39 cellular contexts compared by ENCODE assay signal in genomic region chrX:94162971-94163370, GRCh38.
"Had no signal": no experiment of that assay in that cellular context is flagged by ENCODE, and none has a peak within 500 bp of the region (broad histone marks: within the 10 kb centered on the region; RNA-seq: fewer than 3 reads in every experiment).

No MANE protein-coding gene starts in this region.

- H3K4me1 Mint-ChIP-seq: activated naive CD4-positive, alpha-beta T cell treated with anti-CD3 and anti-CD28 coated beads, Interleukin-2, amount 10 ng/mL, durations not matched to agents 7 days and 5 days; activated naive CD4-positive, alpha-beta T cell treated with anti-CD3 and anti-CD28 coated beads, Interleukin-2, amount 50 U/mL, for 24 hours; activated naive CD8-positive, alpha-beta T cell treated with anti-CD3 and anti-CD28 coated beads for 36 hours; activated naive CD8-positive, alpha-beta T cell treated with anti-CD3 and anti-CD28 coated beads, Interleukin-2, amount 10 ng/mL, durations not matched to agents 7 days and 5 days; activated naive CD8-positive, alpha-beta T cell treated with anti-CD3 and anti-CD28 coated beads, Interleukin-2, amount 50 U/mL, for 24 hours; activated T-helper 17 cell treated with anti-CD3 and anti-CD28 coated beads, Interleukin-2, amount 50 U/mL, for 72 hours; brain; central memory CD8-positive, alpha-beta T cell had no signal

- H3K9me3 ChIP-seq: adrenal gland, ascending aorta, body of pancreas, breast epithelium had no signal

- H3K4me1 ChIP-seq: adrenal gland, ascending aorta, body of pancreas, breast epithelium had no signal

- H3K27me3 ChIP-seq: adrenal gland, ascending aorta, body of pancreas, brain microvascular endothelial cell, cardiac muscle cell had no signal

- H3K4me3 Mint-ChIP-seq: activated naive CD4-positive, alpha-beta T cell treated with anti-CD3 and anti-CD28 coated beads for 36 hours; activated naive CD4-positive, alpha-beta T cell treated with anti-CD3 and anti-CD28 coated beads, Interleukin-2, amount 10 ng/mL, durations not matched to agents 7 days and 5 days; activated naive CD4-positive, alpha-beta T cell treated with anti-CD3 and anti-CD28 coated beads, Interleukin-2, amount 50 U/mL, for 24 hours; activated naive CD8-positive, alpha-beta T cell; activated naive CD8-positive, alpha-beta T cell treated with anti-CD3 and anti-CD28 coated beads for 36 hours; activated naive CD8-positive, alpha-beta T cell treated with anti-CD3 and anti-CD28 coated beads, Interleukin-2, amount 10 ng/mL, durations not matched to agents 7 days and 5 days; activated naive CD8-positive, alpha-beta T cell treated with anti-CD3 and anti-CD28 coated beads, Interleukin-2, amount 50 U/mL, for 24 hours; activated T-cell treated with anti-CD3 and anti-CD28 coated beads, Interleukin-2, amount 50 U/mL, for 24 hours; activated T-cell treated with anti-CD3 and anti-CD28 coated beads, Interleukin-2, amount 50 U/mL, for 4 hours; activated T-cell treated with anti-CD3 and anti-CD28 coated beads, Interleukin-2, amount 50 U/mL, for 72 hours; activated T-helper 1 cell treated with anti-CD3 and anti-CD28 coated beads, Interleukin-12 subunit alpha, Interleukin-12 subunit beta, Interleukin-2, Interleukin-4 antibody, amounts not matched to agents 30 ng/mL and 10 ng/mL and 1 ng/mL, durations not matched to agents 14 hours and 24 hours and 36 hours; activated T-helper 17 cell treated with anti-CD3 and anti-CD28 coated beads, Interleukin-2, amount 50 U/mL, for 72 hours; brain; central memory CD8-positive, alpha-beta T cell had no signal

- H3K4me3 ChIP-seq: adrenal gland, ascending aorta, body of pancreas, breast epithelium, cardiac muscle cell had no signal

- H3K27me3 Mint-ChIP-seq: activated naive CD4-positive, alpha-beta T cell treated with anti-CD3 and anti-CD28 coated beads, Interleukin-2, amount 10 ng/mL, durations not matched to agents 7 days and 5 days; activated naive CD4-positive, alpha-beta T cell treated with anti-CD3 and anti-CD28 coated beads, Interleukin-2, amount 50 U/mL, for 24 hours; activated naive CD8-positive, alpha-beta T cell; activated naive CD8-positive, alpha-beta T cell treated with anti-CD3 and anti-CD28 coated beads for 36 hours; activated naive CD8-positive, alpha-beta T cell treated with anti-CD3 and anti-CD28 coated beads, Interleukin-2, amount 10 ng/mL, durations not matched to agents 7 days and 5 days; activated naive CD8-positive, alpha-beta T cell treated with anti-CD3 and anti-CD28 coated beads, Interleukin-2, amount 50 U/mL, for 24 hours; activated T-helper 17 cell treated with anti-CD3 and anti-CD28 coated beads, Interleukin-2, amount 50 U/mL, for 72 hours; central memory CD8-positive, alpha-beta T cell had no signal

- H3K9me3 Mint-ChIP-seq: activated naive CD4-positive, alpha-beta T cell treated with anti-CD3 and anti-CD28 coated beads for 36 hours; activated naive CD4-positive, alpha-beta T cell treated with anti-CD3 and anti-CD28 coated beads, Interleukin-2, amount 10 ng/mL, durations not matched to agents 7 days and 5 days; activated naive CD4-positive, alpha-beta T cell treated with anti-CD3 and anti-CD28 coated beads, Interleukin-2, amount 50 U/mL, for 24 hours; activated naive CD8-positive, alpha-beta T cell treated with anti-CD3 and anti-CD28 coated beads for 36 hours; activated naive CD8-positive, alpha-beta T cell treated with anti-CD3 and anti-CD28 coated beads, Interleukin-2, amount 10 ng/mL, durations not matched to agents 7 days and 5 days; activated naive CD8-positive, alpha-beta T cell treated with anti-CD3 and anti-CD28 coated beads, Interleukin-2, amount 50 U/mL, for 24 hours; activated T-cell treated with anti-CD3 and anti-CD28 coated beads, Interleukin-2, amount 50 U/mL, for 24 hours; activated T-cell treated with anti-CD3 and anti-CD28 coated beads, Interleukin-2, amount 50 U/mL, for 4 hours; activated T-helper 1 cell treated with anti-CD3 and anti-CD28 coated beads, Interleukin-12 subunit alpha, Interleukin-12 subunit beta, Interleukin-2, Interleukin-4 antibody, amounts not matched to agents 30 ng/mL and 10 ng/mL and 1 ng/mL, durations not matched to agents 14 hours and 24 hours and 36 hours; brain had no signal

- H3K36me3 Mint-ChIP-seq: activated naive CD4-positive, alpha-beta T cell treated with anti-CD3 and anti-CD28 coated beads, Interleukin-2, amount 10 ng/mL, durations not matched to agents 7 days and 5 days; activated naive CD4-positive, alpha-beta T cell treated with anti-CD3 and anti-CD28 coated beads, Interleukin-2, amount 50 U/mL, for 24 hours; activated naive CD4-positive, alpha-beta T cell treated with anti-CD3 and anti-CD28 coated beads, Interleukin-2, amount 50 U/mL, for 72 hours; activated naive CD8-positive, alpha-beta T cell; activated naive CD8-positive, alpha-beta T cell treated with anti-CD3 and anti-CD28 coated beads for 36 hours; activated naive CD8-positive, alpha-beta T cell treated with anti-CD3 and anti-CD28 coated beads, Interleukin-2, amount 10 ng/mL, durations not matched to agents 7 days and 5 days; brain had no signal

- FAIRE-seq: bronchial epithelial cell had no signal

- H3K27ac ChIP-seq: adrenal gland, ascending aorta, body of pancreas, brain microvascular endothelial cell, breast epithelium, cardiac muscle cell had no signal

- H3K36me3 ChIP-seq: adrenal gland, ascending aorta, brain microvascular endothelial cell, breast epithelium, cardiac muscle cell had no signal

- ATAC-seq: activated naive CD4-positive, alpha-beta T cell treated with anti-CD3 and anti-CD28 coated beads, Interleukin-2, amount 50 U/mL, for 72 hours; activated naive CD8-positive, alpha-beta T cell treated with anti-CD3 and anti-CD28 coated beads, Interleukin-2, amount 50 U/mL, for 24 hours; activated T-cell treated with anti-CD3 and anti-CD28 coated beads, Interleukin-2, amount 50 U/mL, for 4 hours; activated T-cell treated with anti-CD3 and anti-CD28 coated beads, Interleukin-2, amount 50 U/mL, for 72 hours; activated T-helper 17 cell treated with anti-CD3 and anti-CD28 coated beads, Interleukin-2, amount 50 U/mL, for 72 hours; body of pancreas had no signal

- H3K27ac Mint-ChIP-seq: activated naive CD4-positive, alpha-beta T cell treated with anti-CD3 and anti-CD28 coated beads for 36 hours; activated naive CD4-positive, alpha-beta T cell treated with anti-CD3 and anti-CD28 coated beads, Interleukin-2, amount 10 ng/mL, durations not matched to agents 7 days and 5 days; activated naive CD4-positive, alpha-beta T cell treated with anti-CD3 and anti-CD28 coated beads, Interleukin-2, amount 50 U/mL, for 24 hours; activated naive CD4-positive, alpha-beta T cell treated with anti-CD3 and anti-CD28 coated beads, Interleukin-2, amount 50 U/mL, for 72 hours; activated naive CD8-positive, alpha-beta T cell; activated naive CD8-positive, alpha-beta T cell treated with anti-CD3 and anti-CD28 coated beads for 36 hours; activated naive CD8-positive, alpha-beta T cell treated with anti-CD3 and anti-CD28 coated beads, Interleukin-2, amount 10 ng/mL, durations not matched to agents 7 days and 5 days; activated naive CD8-positive, alpha-beta T cell treated with anti-CD3 and anti-CD28 coated beads, Interleukin-2, amount 50 U/mL, for 24 hours; activated T-cell treated with anti-CD3 and anti-CD28 coated beads, Interleukin-2, amount 50 U/mL, for 24 hours; activated T-cell treated with anti-CD3 and anti-CD28 coated beads, Interleukin-2, amount 50 U/mL, for 72 hours; activated T-helper 1 cell treated with anti-CD3 and anti-CD28 coated beads, Interleukin-12 subunit alpha, Interleukin-12 subunit beta, Interleukin-2, Interleukin-4 antibody, amounts not matched to agents 30 ng/mL and 10 ng/mL and 1 ng/mL, durations not matched to agents 14 hours and 24 hours and 36 hours; activated T-helper 17 cell treated with anti-CD3 and anti-CD28 coated beads, Interleukin-2, amount 50 U/mL, for 72 hours; activated T-helper 2 cell treated with anti-CD3 and anti-CD28 coated beads, Interferon-gamma antibody, Interleukin-2, Interleukin-4, amounts not matched to agents 10 μg/mL and 5 μg/mL and 100 μg/mL, durations not matched to agents 14 hours and 24 hours and 36 hours; brain had no signal

- DNase-seq: activated effector memory CD4-positive, alpha-beta T cell treated with anti-CD3 and anti-CD28 coated beads, Interleukin-2, amount 50 U/mL, for 16 hours; activated effector memory CD4-positive, alpha-beta T cell treated with Interleukin-2 at 50 U/mL for 16 hours; activated gamma-delta T cell; activated gamma-delta T cell treated with Interleukin-2 at 50 U/mL for 16 hours; activated naive CD4-positive, alpha-beta T cell; activated naive CD4-positive, alpha-beta T cell treated with anti-CD3 and anti-CD28 coated beads for 36 hours; activated naive CD4-positive, alpha-beta T cell treated with anti-CD3 and anti-CD28 coated beads, Interleukin-2, amount 10 ng/mL, durations not matched to agents 7 days and 5 days; activated naive CD4-positive, alpha-beta T cell treated with anti-CD3 and anti-CD28 coated beads, Interleukin-2, amount 50 U/mL, for 16 hours; activated naive CD4-positive, alpha-beta T cell treated with Interleukin-2 at 50 U/mL for 16 hours; activated naive CD8-positive, alpha-beta T cell treated with anti-CD3 and anti-CD28 coated beads for 36 hours; activated naive CD8-positive, alpha-beta T cell treated with anti-CD3 and anti-CD28 coated beads, Interleukin-2, amount 10 ng/mL, durations not matched to agents 7 days and 5 days; activated naive CD8-positive, alpha-beta T cell treated with anti-CD3 and anti-CD28 coated beads, Interleukin-2, amount 50 U/mL, for 24 hours; activated T-cell treated with anti-CD3 and anti-CD28 coated beads, Interleukin-2, amount 50 U/mL, for 1 hour; activated T-cell treated with anti-CD3 and anti-CD28 coated beads, Interleukin-2, amount 50 U/mL, for 24 hours; activated T-cell treated with anti-CD3 and anti-CD28 coated beads, Interleukin-2, amount 50 U/mL, for 4 hours; activated T-cell treated with anti-CD3 and anti-CD28 coated beads, Interleukin-2, amount 50 U/mL, for 48 hours; activated T-cell treated with anti-CD3 and anti-CD28 coated beads, Interleukin-2, amount 50 U/mL, for 72 hours; adrenal gland; amniotic stem cell; amygdala; anterior cingulate cortex; aorta; body of pancreas; brain microvascular endothelial cell; caudate nucleus; central memory CD4-positive, alpha-beta T cell; cerebellar nuclear complex had no signal
